21 cellular contexts compared by ENCODE assay signal in genomic region chr4:1490011-1490905, GRCh38.
"Had no signal": no experiment of that assay in that cellular context is flagged by ENCODE, and none has a peak within 500 bp of the region (broad histone marks: within the 10 kb centered on the region; RNA-seq: fewer than 3 reads in every experiment).

No MANE protein-coding gene starts in this region.

- H3K4me1 ChIP-seq: adrenal gland, gastrocnemius medialis, psoas muscle, sigmoid colon had no signal

- H3K27ac Mint-ChIP-seq: T-helper 2 cell treated with Interferon-gamma antibody and Interleukin-4, amounts not matched to agents 5 μg/mL and 100 μg/mL, for 36 hours; type B pancreatic cell had no signal

- ATAC-seq: activated T-cell treated with anti-CD3 and anti-CD28 coated beads, Interleukin-2, amount 50 U/mL, for 4 hours; gastrocnemius medialis; naive thymus-derived CD8-positive, alpha-beta T cell; psoas muscle had no signal

- H3K4me3 Mint-ChIP-seq: activated T-cell treated with anti-CD3 and anti-CD28 coated beads, Interleukin-2, amount 50 U/mL, for 4 hours; naive thymus-derived CD8-positive, alpha-beta T cell; T-helper 2 cell treated with Interferon-gamma antibody and Interleukin-4, amounts not matched to agents 5 μg/mL and 100 μg/mL, for 36 hours; type B pancreatic cell had no signal

- FAIRE-seq: keratinocyte had no signal

- DNase-seq: activated CD4-positive, alpha-beta T cell treated with anti-CD3 and anti-CD28 coated beads, Interleukin-2, amount 50 U/mL, for 4 hours; activated CD4-positive, CD25-positive, alpha-beta regulatory T cell treated with anti-CD3 and anti-CD28 coated beads, Interleukin-2, amount 50 U/mL, for 72 hours; activated naive CD4-positive, alpha-beta T cell; central memory CD4-positive, alpha-beta T cell; cortex of kidney; effector CD8-positive, alpha-beta T cell; gastrocnemius medialis; occipital lobe; stimulated activated CD4-positive, alpha-beta T cell treated with anti-CD3 and anti-CD28 coated beads, Interleukin-2, amount 100 ng/mL, for 24 hours; stimulated activated naive CD4-positive, alpha-beta T cell treated with Interleukin-2 at 50 U/mL for 16 hours; SW 1271 had no signal

- H3K36me3 ChIP-seq: adrenal gland, gastrocnemius medialis, sigmoid colon had no signal

- H3K27ac ChIP-seq: adrenal gland, epithelial cell of prostate, gastrocnemius medialis, psoas muscle, sigmoid colon had no signal

- H3K4me3 ChIP-seq: adrenal gland, gastrocnemius medialis, lung, psoas muscle, sigmoid colon had no signal
